ENCODE assay signal across 31 cellular contexts in genomic region chr16:61596648-61597047, GRCh38.
DNase-seq lines count a peak whose midpoint lies in the region; ATAC-seq and TF ChIP-seq lines count a peak whose summit lies in the region.
"Had no signal": no experiment of that assay in that cellular context is flagged by ENCODE, and none has a peak within 500 bp of the region (broad histone marks: within the 10 kb centered on the region; RNA-seq: fewer than 3 reads in every experiment).

No MANE protein-coding gene starts in this region.

- H3K4me1 ChIP-seq in BLaER1 = peaks cover 18% of the 10 kb centered on the region
- peaks cover 0 to 23% (median 10%) of the 10 kb centered on the region in 10 experiments; a peak in 10 of 20 replicates for H3K4me1 ChIP-seq in BLaER1 treated with 17β-estradiol and CSF1 and Interleukin-3, amounts not matched to agents 10 nM and 100 nM
- no peaks in the 10 kb centered on the region for H3K4me1 ChIP-seq in naive thymus-derived CD4-positive, alpha-beta T cell (ENCODE audit: control insufficient read depth in 2 of 2, insufficient read depth in 2 of 2, low read length in 2 of 2)
- H3K4me1 ChIP-seq: A549, BE2C had no signal

- CTCF ChIA-PET in naive thymus-derived CD4-positive, alpha-beta T cell (lab: Charles Lee) = no interaction called here

- H3K36me3 ChIP-seq in BLaER1 (no peaks in the 10 kb centered on the region), neural cell (ENCODE audit: insufficient read depth, low read length) (no peaks in the 10 kb centered on the region)
- no peaks in the 10 kb centered on the region for H3K36me3 ChIP-seq in BLaER1 treated with 17β-estradiol and CSF1 and Interleukin-3, amounts not matched to agents 10 nM and 100 nM
- no peaks in the 10 kb centered on the region for H3K36me3 ChIP-seq in naive thymus-derived CD4-positive, alpha-beta T cell (ENCODE audit: control insufficient read depth in 2 of 3, insufficient read depth in 3 of 3, low read length in 3 of 3)
- H3K36me3 ChIP-seq: BE2C had no signal

- no peak for TF ChIP-seq RAD21 in neural cell (conservative IDR thresholded peaks at IDR 0.05)

- POLR2A ChIA-PET in naive thymus-derived CD4-positive, alpha-beta T cell (lab: Charles Lee) = no interaction called here

- H3K27ac ChIP-seq in BLaER1 = no peak overlapping the region
- no peak overlapping the region for H3K27ac ChIP-seq in BLaER1 treated with 17β-estradiol and CSF1 and Interleukin-3, amounts not matched to agents 10 nM and 100 nM
- peak overlapping the region; percentile 13 for H3K27ac ChIP-seq in neural cell (ENCODE audit: low read length)
- no peak overlapping the region for H3K27ac ChIP-seq in naive thymus-derived CD4-positive, alpha-beta T cell (ENCODE audit: low read depth, low read length)
- H3K27ac ChIP-seq: 22Rv1, A549, C4-2B had no signal

- H3K4me3 ChIP-seq in BLaER1 (no peak overlapping the region), neural cell (ENCODE audit: low read length) (no peak overlapping the region)
- H3K4me3 ChIP-seq in BLaER1 treated with 17β-estradiol and CSF1 and Interleukin-3, amounts not matched to agents 10 nM and 100 nM = no peak overlapping the region
- H3K4me3 ChIP-seq in naive thymus-derived CD4-positive, alpha-beta T cell (ENCODE audit: low read length) = no peak overlapping the region
- H3K4me3 ChIP-seq: A549 had no signal

- ATAC-seq in HG03521 (IDR thresholded peaks at IDR 0.05; ENCODE audit: unreplicated experiment) = no peak
- ATAC-seq in naive thymus-derived CD4-positive, alpha-beta T cell = no peak
- ATAC-seq: A549; CD8-positive, alpha-beta T cell had no signal

- H3K9me3 ChIP-seq in BLaER1 (peaks cover 23% of the 10 kb centered on the region), neural cell (ENCODE audit: low read length) (peaks cover 3% of the 10 kb centered on the region)
- peaks cover 11 to 32% (median 26%) of the 10 kb centered on the region in 11 experiments for H3K9me3 ChIP-seq in BLaER1 treated with 17β-estradiol and CSF1 and Interleukin-3, amounts not matched to agents 10 nM and 100 nM (replicated peaks in 1 of 11)
- H3K9me3 ChIP-seq in naive thymus-derived CD4-positive, alpha-beta T cell (ENCODE audit: control insufficient read depth in 2 of 3, low read length in 3 of 3) = peaks cover 0 to 11% (median 0%) of the 10 kb centered on the region in 3 experiments
- H3K9me3 ChIP-seq: BE2C had no signal

- H3K36me3 Mint-ChIP-seq in naive thymus-derived CD4-positive, alpha-beta T cell = no peaks in the 10 kb centered on the region
- H3K36me3 Mint-ChIP-seq: CD14-positive monocyte; CD4-positive, alpha-beta memory T cell; CD4-positive, CD25-positive, alpha-beta regulatory T cell; CD8-positive, alpha-beta memory T cell; CD8-positive, alpha-beta T cell had no signal

- H3K9me3 Mint-ChIP-seq in naive thymus-derived CD4-positive, alpha-beta T cell = peaks cover 4 to 46% (median 13%) of the 10 kb centered on the region in 11 donors

- no peaks in the 10 kb centered on the region for H3K9me2 ChIP-seq in neural cell (ENCODE audit: insufficient read depth, low read length)

- no peaks in the 10 kb centered on the region for H3K4me1 Mint-ChIP-seq in naive thymus-derived CD4-positive, alpha-beta T cell
- H3K4me1 Mint-ChIP-seq: B cell; CD14-positive monocyte; CD4-positive, alpha-beta memory T cell; CD4-positive, CD25-positive, alpha-beta regulatory T cell; CD8-positive, alpha-beta memory T cell had no signal

- no peak for TF ChIP-seq CTCF in neural cell (IDR thresholded peaks at IDR 0.05; ENCODE audit: poor library complexity, severe bottlenecking)

- peaks cover 4% of the 10 kb centered on the region for H3F3A ChIP-seq in neural cell (ENCODE audit: insufficient read depth, low read length, poor library complexity, severe bottlenecking)

- no peak for DNase-seq in activated CD4-positive, alpha-beta T cell treated with anti-CD3 and anti-CD28 coated beads for 4 hours
- no peak for DNase-seq in naive thymus-derived CD4-positive, alpha-beta T cell
- DNase-seq: 8988T; ACHN; AML-193; BE2C; C1 segment of cervical spinal cord; Caco-2; Calu3; CD4-positive, alpha-beta memory T cell; CD4-positive, alpha-beta T cell; CD4-positive, CD25-positive, alpha-beta regulatory T cell; CD8-positive, alpha-beta memory T cell; CD8-positive, alpha-beta T cell; COR-L47; DMS 273 treated with DMSO at 0.1 percent for 48 hours; DMS153; DMS53; DMS79; DMS79 treated with DMSO at 0.1 percent for 48 hours; DND-41; EL had no signal

- H4K20me1 ChIP-seq in BLaER1 (no peaks in the 10 kb centered on the region), neural cell (ENCODE audit: insufficient read depth) (no peaks in the 10 kb centered on the region)
- no peaks in the 10 kb centered on the region for H4K20me1 ChIP-seq in BLaER1 treated with 17β-estradiol and CSF1 and Interleukin-3, amounts not matched to agents 10 nM and 100 nM

- H3K4me3 Mint-ChIP-seq in naive thymus-derived CD4-positive, alpha-beta T cell = no peak overlapping the region
- H3K4me3 Mint-ChIP-seq: B cell; CD14-positive monocyte; CD4-positive, alpha-beta memory T cell; CD4-positive, alpha-beta T cell; CD4-positive, CD25-positive, alpha-beta regulatory T cell; CD8-positive, alpha-beta memory T cell; CD8-positive, alpha-beta T cell had no signal

- H3K4me2 ChIP-seq in BLaER1 (peak overlapping the region; percentile 52), neural cell (ENCODE audit: low read length) (no peak overlapping the region)
- H3K4me2 ChIP-seq in BLaER1 treated with 17β-estradiol and CSF1 and Interleukin-3, amounts not matched to agents 10 nM and 100 nM = peak overlapping the region in 6 of 11 experiments; percentile 8 to 53 (median 40); a peak in 9 of 22 replicates
- H3K4me2 ChIP-seq: A549 had no signal

- intact Hi-C loops in naive thymus-derived CD4-positive, alpha-beta T cell (cut with micrococcal nuclease) = no loop called here

- no peak overlapping the region for H3K27ac Mint-ChIP-seq in naive thymus-derived CD4-positive, alpha-beta T cell
- H3K27ac Mint-ChIP-seq: B cell; CD14-positive monocyte; CD4-positive, alpha-beta memory T cell; CD4-positive, alpha-beta T cell; CD4-positive, CD25-positive, alpha-beta regulatory T cell; CD8-positive, alpha-beta memory T cell; CD8-positive, alpha-beta T cell had no signal

- H3K27me3 ChIP-seq in BLaER1 (no peaks in the 10 kb centered on the region), neural cell (ENCODE audit: insufficient read depth, low read depth, low read length) (no peaks in the 10 kb centered on the region)
- no peaks in the 10 kb centered on the region for H3K27me3 ChIP-seq in BLaER1 treated with 17β-estradiol and CSF1 and Interleukin-3, amounts not matched to agents 10 nM and 100 nM
- H3K27me3 ChIP-seq in naive thymus-derived CD4-positive, alpha-beta T cell (ENCODE audit: control insufficient read depth in 2 of 2, insufficient read depth in 2 of 2, low read length in 2 of 2) = no peaks in the 10 kb centered on the region
- H3K27me3 ChIP-seq: BE2C had no signal

- no peaks in the 10 kb centered on the region for H3K27me3 Mint-ChIP-seq in naive thymus-derived CD4-positive, alpha-beta T cell
- H3K27me3 Mint-ChIP-seq: B cell; CD4-positive, alpha-beta memory T cell; CD4-positive, alpha-beta T cell; CD4-positive, CD25-positive, alpha-beta regulatory T cell; CD8-positive, alpha-beta memory T cell had no signal

- no peak overlapping the region for H2AFZ ChIP-seq in neural cell (ENCODE audit: low read depth, low read length)

- H3K9ac ChIP-seq in BLaER1 (no peak overlapping the region), neural cell (ENCODE audit: low read length) (no peak overlapping the region)
- H3K9ac ChIP-seq in BLaER1 treated with 17β-estradiol and CSF1 and Interleukin-3, amounts not matched to agents 10 nM and 100 nM = no peak overlapping the region

- H3K79me2 ChIP-seq in neural cell (replicated peaks; ENCODE audit: insufficient read depth, low read length) = no peaks in the 10 kb centered on the region

- peak; percentile 83 for TF ChIP-seq EP300 in neural cell (conservative IDR thresholded peaks at IDR 0.05; ENCODE audit: poor library complexity, severe bottlenecking)

TF ChIP-seq in neural cell, 6 proteins besides CTCF, POLR2A, EP300 and RAD21:
- no peak for TF ChIP-seq EZH2 (IDR thresholded peaks at IDR 0.05; ENCODE audit: borderline replicate concordance, insufficient read depth, low read length, poor library complexity, severe bottlenecking)
- no peak for TF ChIP-seq TAF1 (IDR thresholded peaks at IDR 0.05; ENCODE audit: low read depth)
- no peak for TF ChIP-seq SMC3 (conservative IDR thresholded peaks at IDR 0.05; ENCODE audit: poor library complexity)
- TF ChIP-seq REST (IDR thresholded peaks at IDR 0.05; ENCODE audit: borderline replicate concordance) = peak; percentile 96
- TF ChIP-seq MXI1 (conservative IDR thresholded peaks at IDR 0.05; ENCODE audit: poor library complexity, severe bottlenecking) = no peak
- peak; percentile 65 for TF ChIP-seq POLR2AphosphoS5 (IDR thresholded peaks at IDR 0.05)
